20 cellular contexts compared by ENCODE assay signal in genomic region chr1:214943054-214943453, GRCh38.
"Had no signal": no experiment of that assay in that cellular context is flagged by ENCODE, and none has a peak within 500 bp of the region (broad histone marks: within the 10 kb centered on the region; RNA-seq: fewer than 3 reads in every experiment).

No MANE protein-coding gene starts in this region.

- H3K4me3 Mint-ChIP-seq: IgD-negative memory B cell, T-cell had no signal

- H3K9me3 Mint-ChIP-seq: T-cell had no signal

- DNase-seq: KBM-7, MM.1S, NCI-H1092 treated with DMSO at 0.1 percent for 48 hours, NCI-H1436, NCI-H187, NCI-H2029, NCI-H2081 treated with DMSO at 0.1 percent for 48 hours, NCI-H2171, NCI-H226, NCI-H446, NCI-H510A, NCI-H69, NCI-H774, PC-3, SHP77, SK-N-SH, SW 1271, T-cell had no signal

- H3K27me3 Mint-ChIP-seq: IgD-negative memory B cell had no signal

- H3K4me1 Mint-ChIP-seq: T-cell had no signal

- H3K27ac Mint-ChIP-seq: IgD-negative memory B cell, T-cell had no signal

- H3K36me3 Mint-ChIP-seq: IgD-negative memory B cell, T-cell had no signal

- FAIRE-seq: HTR-8/SVneo had no signal
